In genomic region chr17:7552621-7553051, GRCh38 we compare ENCODE assay signal across 8 cellular contexts.
DNase-seq lines count a peak whose midpoint lies in the region; ATAC-seq, FAIRE-seq and TF ChIP-seq lines count a peak whose summit lies in the region.

No MANE protein-coding gene starts in this region.

- H4K20me1 ChIP-seq in DND-41 (ENCODE audit: insufficient read depth, low read length), result no peaks in the 10 kb centered on the region

- no peaks in the 10 kb centered on the region for H3K36me3 ChIP-seq in DND-41 (ENCODE audit: insufficient read depth, low read length)

- H3K27ac ChIP-seq in DND-41 (ENCODE audit: low read length), result peak overlapping the region; percentile 75

- DNase-seq in DND-41, result peak; percentile 82
- DNase-seq in GM20000 (ENCODE audit: low spot score), result peak; percentile 82
- peak; percentile 80 for DNase-seq in NOMO-1 treated with DMSO at 0.1 percent for 48 hours (lab: John Stamatoyannopoulos, UW; ENCODE audit: unreplicated experiment)
- peak; percentile 39 for DNase-seq in germinal center (ENCODE audit: low spot score)
- DNase-seq in HTR-8/SVneo (ENCODE audit: insufficient read length, low spot score), result no peak
- no peak for DNase-seq in midbrain (lab: John Stamatoyannopoulos, UW)

- no peak for TF ChIP-seq CTCF in DND-41 (IDR thresholded peaks at IDR 0.05; ENCODE audit: borderline replicate concordance, extremely low read depth, low read length, poor library complexity, severe bottlenecking)
- TF ChIP-seq CTCF in GM20000 (IDR thresholded peaks at IDR 0.05; ENCODE audit: extremely low read depth, missing control alignments), result no peak

- H3K9ac ChIP-seq in DND-41 (ENCODE audit: low read depth, low read length), result peak overlapping the region; percentile 46

- peak overlapping the region; percentile 65 for H2AFZ ChIP-seq in DND-41 (ENCODE audit: low read depth, low read length)

- H3K9me3 ChIP-seq in DND-41 (ENCODE audit: insufficient read depth, low read length, severe bottlenecking), result no peaks in the 10 kb centered on the region

- peaks cover 53% of the 10 kb centered on the region for H3K4me1 ChIP-seq in DND-41 (ENCODE audit: insufficient read depth, low read length)

- peak; percentile 84 for ATAC-seq in DND-41 (ENCODE audit: insufficient read depth, low read depth)
- no peak for ATAC-seq in GM21528 (IDR thresholded peaks at IDR 0.05; ENCODE audit: low FRiP score, unreplicated experiment)
- ATAC-seq in HG03045 (IDR thresholded peaks at IDR 0.05; ENCODE audit: unreplicated experiment), result no peak

- peaks cover 5% of the 10 kb centered on the region for H3K27me3 ChIP-seq in DND-41 (ENCODE audit: insufficient read depth, low read length, poor library complexity)

- no peak for FAIRE-seq in HTR-8/SVneo (lab: Jason Lieb, UNC)

- H3K4me3 ChIP-seq in DND-41 (ENCODE audit: low read depth in 1 of 2, low read length in 2 of 2), result peak overlapping the region in 1 of 2 experiments; percentile 11; a peak in 1 of 4 replicates

- H3K4me2 ChIP-seq in DND-41 (ENCODE audit: insufficient read depth, low read length), result peak overlapping the region; percentile 38

- no peaks in the 10 kb centered on the region for H3K79me2 ChIP-seq in DND-41 (ENCODE audit: insufficient read depth, low read length)

Comparison
In these comparisons a context has a peak if more than half of its experiments do, and no peak if none do; other contexts are left out.
1. DNase-seq: peak in DND-41 (single experiment), GM20000 (single experiment), NOMO-1 treated with DMSO at 0.1 percent for 48 hours (single experiment) and germinal center (single experiment); none in HTR-8/SVneo (single experiment) and midbrain (single experiment).